11 cellular contexts compared by ENCODE assay signal in genomic region chr19:33225458-33225925, GRCh38. TPM values are rescaled to one million over a fixed set of nuclear protein-coding genes. Genes with fewer than 3 reads are reported as not detected.
DNase-seq lines count a peak whose midpoint lies in the region; ATAC-seq and TF ChIP-seq lines count a peak whose summit lies in the region.
"Had no signal": no experiment of that assay in that cellular context is flagged by ENCODE, and none has a peak within 500 bp of the region (broad histone marks: within the 10 kb centered on the region; RNA-seq: fewer than 3 reads in every experiment).

Gene SLC7A10, minus strand, starts transcription at chr19:33225850. Its CDS starts 147 bp downstream, at chr19:33225703.

- H3K9me3 ChIP-seq in smooth muscle cell (replicated peaks; ENCODE audit: low read depth) = peaks cover 9% of the 10 kb centered on the region

- DNase-seq in DMS 273 (lab: John Stamatoyannopoulos, UW; ENCODE audit: unreplicated experiment) (peak; percentile 58), DMS 273 treated with DMSO at 0.1 percent for 48 hours (lab: John Stamatoyannopoulos, UW) (no peak), iPS-NIHi7 (ENCODE audit: extremely low spot score) (peak; percentile 62), smooth muscle cell (lab: John Stamatoyannopoulos, UW; ENCODE audit: unreplicated experiment) (no peak), NCI-H2171 treated with DMSO at 0.1 percent for 48 hours (lab: John Stamatoyannopoulos, UW) (no peak)
- DNase-seq in activated naive CD8-positive, alpha-beta T cell treated with anti-CD3 and anti-CD28 coated beads, Interleukin-2, amount 50 U/mL, for 24 hours = no peak

- no peaks in the 10 kb centered on the region for H3K4me1 ChIP-seq in smooth muscle cell (ENCODE audit: low read depth)

- H3K27ac ChIP-seq in smooth muscle cell (ENCODE audit: low read depth) = no peak within 1 kb of the TSS
- H3K27ac ChIP-seq: epithelial cell of prostate had no signal

- peak within 1 kb of the TSS; percentile 53 for H3K4me3 Mint-ChIP-seq in activated naive CD8-positive, alpha-beta T cell treated with anti-CD3 and anti-CD28 coated beads, Interleukin-2, amount 50 U/mL, for 24 hours

- H3K4me1 Mint-ChIP-seq in activated naive CD8-positive, alpha-beta T cell treated with anti-CD3 and anti-CD28 coated beads, Interleukin-2, amount 50 U/mL, for 24 hours = peaks cover 10% of the 10 kb centered on the region

- H3K27me3 Mint-ChIP-seq in activated naive CD8-positive, alpha-beta T cell treated with anti-CD3 and anti-CD28 coated beads, Interleukin-2, amount 50 U/mL, for 24 hours = peaks cover 57% of the 10 kb centered on the region

- no peaks in the 10 kb centered on the region for H4K20me1 ChIP-seq in smooth muscle cell (ENCODE audit: low read depth)

- no peaks in the 10 kb centered on the region for H3K36me3 ChIP-seq in smooth muscle cell (ENCODE audit: low read depth)

- H3F3A ChIP-seq in smooth muscle cell (ENCODE audit: low read depth) = no peaks in the 10 kb centered on the region

- 17% methylated on average over 21 of the region's 62 CpGs for WGBS in smooth muscle cell (ENCODE audit: low lambda C conversion rate)

- no peak for TF ChIP-seq CTCF in smooth muscle cell (IDR thresholded peaks at IDR 0.05; ENCODE audit: borderline replicate concordance, insufficient read depth, poor library complexity, severe bottlenecking)

- H3K9me3 Mint-ChIP-seq in activated naive CD8-positive, alpha-beta T cell treated with anti-CD3 and anti-CD28 coated beads, Interleukin-2, amount 50 U/mL, for 24 hours = peaks cover 17% of the 10 kb centered on the region

- H3K4me3 ChIP-seq in smooth muscle cell = peak within 1 kb of the TSS; percentile 36

- H3K27ac Mint-ChIP-seq in activated naive CD8-positive, alpha-beta T cell treated with anti-CD3 and anti-CD28 coated beads, Interleukin-2, amount 50 U/mL, for 24 hours = no peak within 1 kb of the TSS

- no peak within 1 kb of the TSS for H3K9ac ChIP-seq in smooth muscle cell (ENCODE audit: low read depth)

- no peak within 1 kb of the TSS for H2AFZ ChIP-seq in smooth muscle cell (ENCODE audit: low read depth)

- no peaks in the 10 kb centered on the region for H3K79me2 ChIP-seq in smooth muscle cell (ENCODE audit: low read depth)

- peaks cover 63% of the 10 kb centered on the region for H3K27me3 ChIP-seq in smooth muscle cell (ENCODE audit: low read depth)

- peak within 1 kb of the TSS; percentile 74 for H3K4me2 ChIP-seq in smooth muscle cell

- H3K36me3 Mint-ChIP-seq in activated naive CD8-positive, alpha-beta T cell treated with anti-CD3 and anti-CD28 coated beads, Interleukin-2, amount 50 U/mL, for 24 hours (ENCODE audit: low read depth) = peaks cover 14% of the 10 kb centered on the region

- ATAC-seq in activated naive CD8-positive, alpha-beta T cell treated with anti-CD3 and anti-CD28 coated beads, Interleukin-2, amount 50 U/mL, for 24 hours = no peak
- ATAC-seq in GM21515 (IDR thresholded peaks at IDR 0.05; ENCODE audit: unreplicated experiment) = no peak
- ATAC-seq in HG02840 (IDR thresholded peaks at IDR 0.05; ENCODE audit: low FRiP score, unreplicated experiment) = no peak

RNA-seq across cellular contexts. Expression of gene SLC7A10, which starts in this region (rescaled TPM):
- total RNA-seq in smooth muscle cell = not detected in 2 replicates
- polyA plus RNA-seq in smooth muscle cell = 0.51 and 0.73 TPM in 2 replicates
- total RNA-seq: HT-29, osteoblast had no signal

Comparison
In these comparisons a context has a peak if more than half of its experiments do, and no peak if none do; other contexts are left out.
1. DNase-seq: peak in DMS 273 (single experiment) and iPS-NIHi7 (single experiment); none in DMS 273 treated with DMSO at 0.1 percent for 48 hours (single experiment), activated naive CD8-positive, alpha-beta T cell treated with anti-CD3 and anti-CD28 coated beads, Interleukin-2, amount 50 U/mL, for 24 hours (single experiment), smooth muscle cell (single experiment) and NCI-H2171 treated with DMSO at 0.1 percent for 48 hours (single experiment).